22 cellular contexts compared by ENCODE assay signal in the genomic region with DNA sequence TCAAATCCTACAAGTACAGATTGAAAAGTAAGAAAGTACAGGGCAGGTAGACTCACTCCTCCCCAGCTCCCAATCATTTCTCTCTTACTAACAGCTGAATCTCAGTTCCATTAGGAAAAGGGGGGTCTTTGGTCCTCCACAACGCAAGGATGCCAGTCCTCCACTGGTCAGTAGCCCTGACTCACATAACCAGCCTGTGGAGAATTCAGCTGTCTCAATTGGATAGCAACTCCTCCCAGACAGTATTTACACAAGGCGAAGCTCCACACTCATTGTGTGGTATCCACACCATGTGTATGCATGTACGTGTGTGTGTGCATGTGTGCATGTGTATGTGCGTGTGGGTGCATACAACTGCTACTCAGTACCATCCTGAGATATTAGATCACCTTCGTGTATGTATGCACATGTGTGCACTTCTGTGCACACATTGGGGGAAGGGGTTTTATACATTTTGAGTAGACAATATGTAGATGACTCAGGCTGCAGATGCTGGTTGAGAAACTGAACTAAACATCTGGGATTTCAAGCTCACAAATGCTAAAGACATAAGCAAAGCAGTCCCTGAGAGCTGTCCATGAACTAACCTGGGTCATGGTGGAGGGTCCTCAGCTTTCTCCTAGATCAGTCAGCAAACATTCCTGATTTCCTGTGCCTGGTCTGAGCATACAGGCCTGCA.
"Had no signal": no experiment of that assay in that cellular context is flagged by ENCODE, and none has a peak within 500 bp of the region (broad histone marks: within the 10 kb centered on the region; RNA-seq: fewer than 3 reads in every experiment).

No MANE protein-coding gene starts in this region.

- H3K4me3 ChIP-seq: dorsolateral prefrontal cortex, gastrocnemius medialis, left lung, right atrium auricular region, tibial nerve, vagina had no signal

- H3K4me3 Mint-ChIP-seq: activated B cell treated with CpG ODN at 0.5 μM for 24 hours; activated CD4-positive, alpha-beta memory T cell treated with anti-CD3 and anti-CD28 coated beads for 36 hours; activated CD8-positive, alpha-beta memory T cell treated with anti-CD3 and anti-CD28 coated beads, Interleukin-2, amount 10 ng/mL, durations not matched to agents 7 days and 5 days; activated naive CD8-positive, alpha-beta T cell treated with anti-CD3 and anti-CD28 coated beads, Interleukin-2, amount 10 ng/mL, durations not matched to agents 7 days and 5 days; naive B cell; neural crest cell; stimulated activated naive CD8-positive, alpha-beta T cell treated with anti-CD3 and anti-CD28 coated beads, Interleukin-15, Interleukin-2, amounts not matched to agents 100 ng/mL and 50 ng/mL, for 24 hours had no signal

- H3K9me3 Mint-ChIP-seq: activated B cell treated with CpG ODN at 0.5 μM for 24 hours; activated CD4-positive, alpha-beta memory T cell treated with anti-CD3 and anti-CD28 coated beads for 36 hours; activated naive CD8-positive, alpha-beta T cell treated with anti-CD3 and anti-CD28 coated beads, Interleukin-2, amount 10 ng/mL, durations not matched to agents 7 days and 5 days; naive B cell; neural crest cell; stimulated activated naive CD8-positive, alpha-beta T cell treated with anti-CD3 and anti-CD28 coated beads, Interleukin-15, Interleukin-2, amounts not matched to agents 100 ng/mL and 50 ng/mL, for 24 hours had no signal

- ATAC-seq: activated CD8-positive, alpha-beta memory T cell treated with anti-CD3 and anti-CD28 coated beads, Interleukin-2, amount 10 ng/mL, durations not matched to agents 7 days and 5 days; gastrocnemius medialis; left lung had no signal

- DNase-seq: activated B cell treated with CpG ODN at 0.5 μM for 24 hours; activated CD4-positive, alpha-beta memory T cell treated with anti-CD3 and anti-CD28 coated beads for 36 hours; activated CD4-positive, alpha-beta T cell treated with anti-CD3 and anti-CD28 coated beads for 4 hours; activated CD8-positive, alpha-beta memory T cell treated with anti-CD3 and anti-CD28 coated beads, Interleukin-2, amount 10 ng/mL, durations not matched to agents 7 days and 5 days; activated naive CD4-positive, alpha-beta T cell; activated naive CD8-positive, alpha-beta T cell treated with anti-CD3 and anti-CD28 coated beads, Interleukin-2, amount 10 ng/mL, durations not matched to agents 7 days and 5 days; amygdala; caudate nucleus; dorsolateral prefrontal cortex; gastrocnemius medialis; head of caudate nucleus; kidney; left lung; naive B cell; stimulated activated CD4-positive, alpha-beta T cell treated with anti-CD3 and anti-CD28 coated beads, Interleukin-2, amount 100 ng/mL, for 24 hours had no signal

- H3K9me3 ChIP-seq: gastrocnemius medialis, left lung, right atrium auricular region, tibial nerve, vagina had no signal

- H3K27ac ChIP-seq: epithelial cell of prostate, gastrocnemius medialis, left lung, right atrium auricular region, tibial nerve, vagina had no signal

- H3K27me3 ChIP-seq: dorsolateral prefrontal cortex, gastrocnemius medialis, left lung, right atrium auricular region, tibial nerve, vagina had no signal

- H3K27me3 Mint-ChIP-seq: activated B cell treated with CpG ODN at 0.5 μM for 24 hours; activated CD4-positive, alpha-beta memory T cell treated with anti-CD3 and anti-CD28 coated beads for 36 hours; activated CD8-positive, alpha-beta memory T cell treated with anti-CD3 and anti-CD28 coated beads, Interleukin-2, amount 10 ng/mL, durations not matched to agents 7 days and 5 days; activated naive CD8-positive, alpha-beta T cell treated with anti-CD3 and anti-CD28 coated beads, Interleukin-2, amount 10 ng/mL, durations not matched to agents 7 days and 5 days; naive B cell; stimulated activated naive CD8-positive, alpha-beta T cell treated with anti-CD3 and anti-CD28 coated beads, Interleukin-15, Interleukin-2, amounts not matched to agents 100 ng/mL and 50 ng/mL, for 24 hours had no signal

- H3K4me1 ChIP-seq: left lung, right atrium auricular region, tibial nerve, vagina had no signal

- H3K36me3 Mint-ChIP-seq: activated CD8-positive, alpha-beta memory T cell treated with anti-CD3 and anti-CD28 coated beads, Interleukin-2, amount 10 ng/mL, durations not matched to agents 7 days and 5 days had no signal

- H3K27ac Mint-ChIP-seq: activated B cell treated with CpG ODN at 0.5 μM for 24 hours; activated CD4-positive, alpha-beta memory T cell treated with anti-CD3 and anti-CD28 coated beads for 36 hours; activated CD8-positive, alpha-beta memory T cell treated with anti-CD3 and anti-CD28 coated beads, Interleukin-2, amount 10 ng/mL, durations not matched to agents 7 days and 5 days; activated naive CD8-positive, alpha-beta T cell treated with anti-CD3 and anti-CD28 coated beads, Interleukin-2, amount 10 ng/mL, durations not matched to agents 7 days and 5 days; naive B cell; progenitor cell of endocrine pancreas; stimulated activated naive CD8-positive, alpha-beta T cell treated with anti-CD3 and anti-CD28 coated beads, Interleukin-15, Interleukin-2, amounts not matched to agents 100 ng/mL and 50 ng/mL, for 24 hours had no signal

- H3K4me1 Mint-ChIP-seq: activated B cell treated with CpG ODN at 0.5 μM for 24 hours; activated CD8-positive, alpha-beta memory T cell treated with anti-CD3 and anti-CD28 coated beads, Interleukin-2, amount 10 ng/mL, durations not matched to agents 7 days and 5 days; activated naive CD8-positive, alpha-beta T cell treated with anti-CD3 and anti-CD28 coated beads, Interleukin-2, amount 10 ng/mL, durations not matched to agents 7 days and 5 days; neural crest cell had no signal

- H3K36me3 ChIP-seq: gastrocnemius medialis, right atrium auricular region, vagina had no signal
